In the genomic region with DNA sequence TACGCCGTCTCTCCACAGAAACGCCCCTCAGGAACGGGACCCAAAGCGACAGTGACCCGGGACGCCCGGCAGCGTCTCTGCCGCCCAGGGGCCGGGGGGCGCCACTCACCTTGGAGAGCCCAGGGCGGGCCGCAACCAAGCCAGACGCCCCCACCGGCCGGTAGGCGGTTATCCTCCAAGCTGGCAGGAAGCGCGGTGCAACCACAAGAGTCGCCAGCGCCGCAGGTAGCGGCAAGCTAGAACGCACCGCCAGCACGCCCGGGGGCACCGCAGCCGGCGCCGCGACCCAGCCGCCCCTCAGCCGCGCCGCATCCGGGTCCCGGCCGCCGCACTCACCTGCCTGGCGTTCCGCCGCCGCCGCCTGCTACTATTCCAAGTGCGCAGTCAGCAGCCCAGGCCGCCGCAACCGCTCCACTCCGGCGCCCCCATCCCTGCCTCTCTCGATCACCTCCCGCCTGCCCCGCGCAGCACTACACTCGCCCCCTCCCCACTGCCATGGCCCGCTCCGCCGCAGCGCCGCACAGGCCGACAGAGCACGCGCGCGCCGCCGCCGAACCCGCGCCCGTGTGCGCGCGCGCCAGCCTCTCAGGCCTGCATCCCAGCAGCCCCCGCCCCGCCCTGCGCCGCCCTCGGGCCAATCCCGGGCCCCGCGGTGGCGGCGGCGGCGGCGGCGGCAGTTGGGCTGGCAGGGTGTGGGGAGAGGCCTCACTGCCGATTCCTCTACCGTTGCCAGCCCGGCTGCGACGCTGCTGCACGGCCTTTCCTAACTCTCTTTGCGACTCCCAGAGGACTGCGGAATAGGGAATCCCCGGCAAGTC, we compare ENCODE assay signal across 8 cellular contexts. TPM values are rescaled to one million over a fixed set of nuclear protein-coding genes. Genes with fewer than 3 reads are reported as not detected.
DNase-seq lines count a peak whose midpoint lies in the region; ATAC-seq and TF ChIP-seq lines count a peak whose summit lies in the region.

Gene PIK3CB (minus strand): TSS at position 570 of the 818 bp plus-strand sequence. CDS start 75,585 bp downstream, outside the sequence.

- no peaks in the 10 kb centered on the region for H3K36me3 ChIP-seq in BJ (ENCODE audit: control insufficient read depth, insufficient read depth, low read length)

- POLR2A ChIA-PET in BJ (lab: Charles Lee) = interaction anchor here (0.9 kb wide), 1 partner anchor 9 kb away, joined by 3 read pairs; no protein-coding TSS in a partner anchor

- CTCF ChIA-PET in BJ (lab: Yijun Ruan, JAX) = interaction anchor here (0.7 to 2.3 kb wide), 4 partner anchors 18 to 490 kb away, joined by 3 to 8 read pairs (median 3); no protein-coding TSS in a partner anchor

- TF ChIP-seq CTCF in BJ (IDR thresholded peaks at IDR 0.05; ENCODE audit: insufficient read depth, low read depth, low read length) = peak; percentile 26; the same call in 1 of the 2 replicates
- TF ChIP-seq CTCF in lower leg skin (IDR thresholded peaks at IDR 0.05) = no peak

- no peak for TF ChIP-seq POLR2A in lower leg skin (IDR thresholded peaks at IDR 0.05)

- H3K4me3 ChIP-seq in BJ (ENCODE audit: low read depth, low read length) (peak within 1 kb of the TSS; percentile 81), lower leg skin (ENCODE audit: low read depth, poor library complexity, severe bottlenecking) (peak within 1 kb of the TSS; percentile 75)

- no peaks in the 10 kb centered on the region for H3K27me3 ChIP-seq in BJ (ENCODE audit: control insufficient read depth, insufficient read depth, low read length)

- 0 to 1% methylated on average over 16 to 43 of the region's 100 CpGs for WGBS in lower leg skin, 2 donors

- intact Hi-C loops in lower leg skin (cut with DNase I; ENCODE audit: low total_unique reads) = no loop called here

- peak; percentile 20 for DNase-seq in BJ (ENCODE audit: low read depth)
- DNase-seq in GM19238 (ENCODE audit: insufficient read length, low spot score) = peak; percentile 90
- peak; percentile 88 for DNase-seq in NCI-H526 treated with DMSO at 0.1 percent for 48 hours (lab: John Stamatoyannopoulos, UW)
- peak; percentile 68 to 80 for DNase-seq in activated CD4-positive, alpha-beta T cell treated with anti-CD3 and anti-CD28 coated beads, Interleukin-2, amount 50 U/mL, for 24 hours (ENCODE audit: low read depth in 1 of 2, low spot score in 1 of 2)
- peak; percentile 75 for DNase-seq in dedifferentiated amniotic fluid mesenchymal stem cell (ENCODE audit: extremely low spot score)
- DNase-seq in lower leg skin (ENCODE audit: low spot score in 2 of 2) = peak; percentile 71 to 97
- peak; percentile 86 to 87 for DNase-seq in stimulated activated CD4-positive, alpha-beta T cell treated with anti-CD3 and anti-CD28 coated beads, Interleukin-4, amount 100 ng/mL, for 48 hours (ENCODE audit: low read depth in 2 of 2)

- ATAC-seq in HG03442 (IDR thresholded peaks at IDR 0.05; ENCODE audit: unreplicated experiment) = peak; percentile 91

RNA-seq across cellular contexts. Expression of gene PIK3CB, which starts in this region (rescaled TPM):
- polyA plus RNA-seq in BJ (2011; rRNA removed) = 4.9 and 7.5 TPM in 2 replicates
- 3.0 and 6.1 TPM in 2 replicates for polyA minus RNA-seq in BJ (2011; rRNA and poly(A)+ RNA removed)
- total RNA-seq in lower leg skin = 10 to 100 TPM; 33.8 to 56.1 (median 50.6) TPM

Comparison
In these comparisons a context has a peak if more than half of its experiments do, and no peak if none do; other contexts are left out.
1. Peak in every context shown above with its lines: DNase-seq, ATAC-seq and H3K4me3 ChIP-seq.
2. DNase-seq: peak in every context shown above with its lines; median percentile 90 in GM19238; 88 in NCI-H526 treated with DMSO at 0.1 percent for 48 hours; 86 in stimulated activated CD4-positive, alpha-beta T cell treated with anti-CD3 and anti-CD28 coated beads, Interleukin-4, amount 100 ng/mL, for 48 hours; 84 in lower leg skin; 75 in dedifferentiated amniotic fluid mesenchymal stem cell; 74 in activated CD4-positive, alpha-beta T cell treated with anti-CD3 and anti-CD28 coated beads, Interleukin-2, amount 50 U/mL, for 24 hours; 20 in BJ.